Comparison of ENCODE assay signal across 25 cellular contexts in the genomic region with DNA sequence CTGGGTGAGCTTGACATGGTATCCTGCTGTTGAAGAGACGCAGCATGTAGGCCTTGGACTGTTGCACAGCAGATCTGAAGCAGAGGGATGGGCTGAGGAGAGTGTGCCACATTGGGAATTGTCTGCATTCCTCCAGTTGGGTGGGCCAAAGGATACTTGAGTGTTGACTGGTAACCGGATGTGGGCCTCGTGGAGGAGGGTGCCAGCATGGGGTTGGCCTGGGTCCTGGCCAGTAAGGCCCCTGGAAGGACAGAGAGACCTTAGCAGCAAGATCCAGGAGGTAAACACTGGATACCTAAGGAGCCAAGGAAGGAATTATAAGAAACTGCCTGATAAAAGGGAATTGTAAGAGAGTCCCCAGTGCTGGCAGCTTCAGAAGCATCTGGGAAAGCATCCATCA.
DNase-seq lines count a peak whose midpoint lies in the region; ATAC-seq, FAIRE-seq and TF ChIP-seq lines count a peak whose summit lies in the region.
"Had no signal": no experiment of that assay in that cellular context is flagged by ENCODE, and none has a peak within 500 bp of the region (broad histone marks: within the 10 kb centered on the region; RNA-seq: fewer than 3 reads in every experiment).

No MANE protein-coding gene starts in this region.

- H3K4me1 Mint-ChIP-seq in astrocyte (ENCODE audit: low read depth, unreplicated experiment), result peaks cover under 1% of the 10 kb centered on the region
- H3K4me1 Mint-ChIP-seq: activated naive CD4-positive, alpha-beta T cell treated with anti-CD3 and anti-CD28 coated beads, Interleukin-2, amount 50 U/mL, for 24 hours had no signal

- H3K36me3 ChIP-seq in astrocyte (ENCODE audit: insufficient read depth, low read length), result no peaks in the 10 kb centered on the region
- H3K36me3 ChIP-seq: pancreas had no signal

- ATAC-seq in HG03520 (IDR thresholded peaks at IDR 0.05; ENCODE audit: unreplicated experiment), result no peak
- ATAC-seq: K562, left colon, natural killer cell, pancreas, right cardiac atrium, upper lobe of right lung had no signal

- no peak for TF ChIP-seq CTCF in AG10803 (conservative IDR thresholded peaks at IDR 0.05; ENCODE audit: low read length)
- TF ChIP-seq CTCF in astrocyte (IDR thresholded peaks at IDR 0.05; ENCODE audit: insufficient read depth, low read depth, low read length), result no peak

- no peak overlapping the region for H3K27ac Mint-ChIP-seq in astrocyte (ENCODE audit: unreplicated experiment)
- H3K27ac Mint-ChIP-seq: activated CD4-positive, alpha-beta T cell treated with anti-CD3 and anti-CD28 coated beads, Interleukin-2, amount 10 ng/mL, durations not matched to agents 24 days and 14 days; activated naive CD4-positive, alpha-beta T cell treated with anti-CD3 and anti-CD28 coated beads, Interleukin-2, amount 50 U/mL, for 24 hours; activated T-helper 1 cell treated with anti-CD3 and anti-CD28 coated beads, Interleukin-12 subunit alpha, Interleukin-12 subunit beta, Interleukin-2, Interleukin-4 antibody, amounts not matched to agents 30 ng/mL and 10 ng/mL and 1 ng/mL, durations not matched to agents 14 hours and 24 hours and 36 hours; natural killer cell had no signal

- DNase-seq in AG10803 (ENCODE audit: low read depth), result peak; percentile 84
- DNase-seq in HS-5 (ENCODE audit: low read depth), result peak; percentile 56
- peak; percentile 64 for DNase-seq in astrocyte (ENCODE audit: low read depth)
- DNase-seq in myocyte (ENCODE audit: low read depth), result peak; percentile 36
- no peak for DNase-seq in NCI-H2196 treated with DMSO at 0.1 percent for 48 hours (lab: John Stamatoyannopoulos, UW; ENCODE audit: unreplicated experiment)
- no peak for DNase-seq in hippocampal formation (lab: John Stamatoyannopoulos, UW)
- no peak for DNase-seq in NCI-H1105 (lab: John Stamatoyannopoulos, UW)
- DNase-seq: activated CD4-positive, alpha-beta T cell treated with anti-CD3 and anti-CD28 coated beads, Interleukin-2, amount 10 ng/mL, durations not matched to agents 24 days and 14 days; effector memory CD4-positive, alpha-beta T cell; left colon; natural killer cell; NCI-H1930; NCI-H82; pancreas; right cardiac atrium; SHP77 treated with DMSO at 0.1 percent for 48 hours; T-helper 1 cell; upper lobe of right lung had no signal

- H3K4me1 ChIP-seq in astrocyte (ENCODE audit: insufficient read depth, low read length), result peaks cover 10% of the 10 kb centered on the region
- H3K4me1 ChIP-seq: pancreas, upper lobe of right lung had no signal

- peaks cover 1% of the 10 kb centered on the region for H3K36me3 Mint-ChIP-seq in astrocyte (ENCODE audit: low read depth, unreplicated experiment)

- no peak overlapping the region for H3K4me2 ChIP-seq in astrocyte (ENCODE audit: low read length)

- peak overlapping the region; percentile 1 for H3K27ac ChIP-seq in astrocyte (ENCODE audit: low read depth, low read length)
- H3K27ac ChIP-seq: C4-2B, pancreas, upper lobe of right lung had no signal

- no peaks in the 10 kb centered on the region for H3K27me3 ChIP-seq in astrocyte (ENCODE audit: insufficient read depth, low read length)
- H3K27me3 ChIP-seq: pancreas, upper lobe of right lung had no signal

- no peaks in the 10 kb centered on the region for H3K9me3 Mint-ChIP-seq in astrocyte (ENCODE audit: unreplicated experiment)
- H3K9me3 Mint-ChIP-seq: activated naive CD4-positive, alpha-beta T cell treated with anti-CD3 and anti-CD28 coated beads, Interleukin-2, amount 50 U/mL, for 24 hours; activated T-helper 1 cell treated with anti-CD3 and anti-CD28 coated beads, Interleukin-12 subunit alpha, Interleukin-12 subunit beta, Interleukin-2, Interleukin-4 antibody, amounts not matched to agents 30 ng/mL and 10 ng/mL and 1 ng/mL, durations not matched to agents 14 hours and 24 hours and 36 hours had no signal

- H3K9ac ChIP-seq in astrocyte (ENCODE audit: low read length), result no peak overlapping the region

- H4K20me1 ChIP-seq in astrocyte (ENCODE audit: insufficient read depth, low read length), result no peaks in the 10 kb centered on the region

- no peak overlapping the region for H3K4me3 Mint-ChIP-seq in astrocyte (ENCODE audit: unreplicated experiment)
- H3K4me3 Mint-ChIP-seq: activated CD4-positive, alpha-beta T cell treated with anti-CD3 and anti-CD28 coated beads, Interleukin-2, amount 10 ng/mL, durations not matched to agents 24 days and 14 days; activated naive CD4-positive, alpha-beta T cell treated with anti-CD3 and anti-CD28 coated beads, Interleukin-2, amount 50 U/mL, for 24 hours; activated T-helper 1 cell treated with anti-CD3 and anti-CD28 coated beads, Interleukin-12 subunit alpha, Interleukin-12 subunit beta, Interleukin-2, Interleukin-4 antibody, amounts not matched to agents 30 ng/mL and 10 ng/mL and 1 ng/mL, durations not matched to agents 14 hours and 24 hours and 36 hours; natural killer cell had no signal

- H3K9me3 ChIP-seq in astrocyte (ENCODE audit: insufficient read depth, low read depth, low read length), result no peaks in the 10 kb centered on the region
- H3K9me3 ChIP-seq: pancreas, upper lobe of right lung had no signal

- FAIRE-seq in astrocyte (lab: Jason Lieb, UNC), result no peak
- FAIRE-seq: GM18507, K562, pancreas, TTC549 had no signal

- peaks cover 3% of the 10 kb centered on the region for H3K27me3 Mint-ChIP-seq in astrocyte (ENCODE audit: low read depth, unreplicated experiment)
- H3K27me3 Mint-ChIP-seq: activated CD4-positive, alpha-beta T cell treated with anti-CD3 and anti-CD28 coated beads, Interleukin-2, amount 10 ng/mL, durations not matched to agents 24 days and 14 days; activated naive CD4-positive, alpha-beta T cell treated with anti-CD3 and anti-CD28 coated beads, Interleukin-2, amount 50 U/mL, for 24 hours had no signal

- no peak overlapping the region for H3K4me3 ChIP-seq in AG10803 (ENCODE audit: low read length)
- H3K4me3 ChIP-seq in astrocyte (ENCODE audit: insufficient read depth, low read depth, low read length), result no peak overlapping the region
- H3K4me3 ChIP-seq: K562, pancreas, upper lobe of right lung had no signal

- no peaks in the 10 kb centered on the region for H3K79me2 ChIP-seq in astrocyte (ENCODE audit: insufficient read depth, low read length)

- H2AFZ ChIP-seq in astrocyte (ENCODE audit: low read depth, low read length), result no peak overlapping the region

Comparison
In these comparisons a context has a peak if more than half of its experiments do, and no peak if none do; other contexts are left out.
1. DNase-seq: peak in AG10803 (single experiment), HS-5 (single experiment), astrocyte (single experiment) and myocyte (single experiment); none in NCI-H2196 treated with DMSO at 0.1 percent for 48 hours (single experiment), hippocampal formation (0 of 2) and NCI-H1105 (single experiment).